8 cellular contexts compared by ENCODE assay signal in the genomic region with DNA sequence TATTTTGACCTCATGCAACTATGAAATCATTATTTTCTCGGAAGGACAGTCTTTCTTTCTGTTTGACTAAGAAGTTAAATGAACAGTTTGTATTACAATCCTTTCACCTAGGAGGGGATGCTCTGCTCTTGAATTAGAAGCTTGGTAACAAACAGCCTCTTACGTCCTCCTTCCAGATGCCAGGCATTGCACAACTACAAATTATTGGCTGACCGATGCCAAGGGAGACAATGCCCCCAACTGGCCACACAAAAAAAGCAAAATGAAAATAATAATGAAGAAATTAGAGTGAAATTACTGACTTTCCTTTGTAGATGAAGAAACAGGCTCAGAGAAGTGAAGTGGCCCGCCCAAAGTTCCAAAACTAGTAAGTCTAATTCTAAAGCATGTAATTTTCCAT.
A peak's percentile ranks its signal among the peaks of the same experiment; 100 is the strongest.
DNase-seq lines count a peak whose midpoint lies in the region; ATAC-seq, FAIRE-seq and TF ChIP-seq lines count a peak whose summit lies in the region.

No MANE protein-coding gene starts in this region.

- no peak overlapping the region for H3K4me3 Mint-ChIP-seq in WTC11

- CTCF ChIA-PET in WTC11 (lab: Charles Lee), result interaction anchor here (1.4 to 1.5 kb wide), 3 partner anchors 12 to 548 kb away, joined by 3 to 5 read pairs (median 5); no protein-coding TSS in a partner anchor

- H3K4me1 Mint-ChIP-seq in WTC11, result 0 out of 2 replicates have a peak, but pooled peaks cover under 1% of the 10 kb centered on the region

- TF ChIP-seq EP300 in stomach (IDR thresholded peaks at IDR 0.05), result no peak

- TF ChIP-seq POLR2A in stomach (IDR thresholded peaks at IDR 0.05), result no peak

- H3K4me3 ChIP-seq in stomach (no peak overlapping the region), coronary artery (no peak overlapping the region)

- peak; percentile 59 for FAIRE-seq in frontal cortex (lab: Jason Lieb, UNC)

- no peaks in the 10 kb centered on the region for H3K36me3 Mint-ChIP-seq in WTC11

- H3K27ac ChIP-seq in stomach (no peak overlapping the region), coronary artery (no peak overlapping the region)

- H3K9me3 ChIP-seq in stomach, result no peaks in the 10 kb centered on the region

- POLR2A ChIA-PET in WTC11 (lab: Charles Lee), result no interaction called here

- intact Hi-C loops in stomach (cut with DNase I; ENCODE audit: low total_unique reads), result no loop called here

- H3K4me1 ChIP-seq in stomach, result no peaks in the 10 kb centered on the region

- WGBS in stomach, 5 donors, result 28 to 38% (median 32%) methylated on average over 4 of the region's 4 CpGs

- H3K27ac Mint-ChIP-seq in WTC11, result no peak overlapping the region

- TF ChIP-seq CTCF in stomach (IDR thresholded peaks at IDR 0.05), result peak in 5 of 7 experiments; percentile 6 to 40 (median 34)
- TF ChIP-seq CTCF in WTC11 (IDR thresholded peaks at IDR 0.05), result no peak
- TF ChIP-seq CTCF in coronary artery (IDR thresholded peaks at IDR 0.05), result no peak

- no peaks in the 10 kb centered on the region for H3K36me3 ChIP-seq in stomach

- ATAC-seq in WTC11, result no peak

- no peaks in the 10 kb centered on the region for H3K27me3 ChIP-seq in stomach

- H3K27me3 Mint-ChIP-seq in WTC11 (ENCODE audit: low read depth), result peaks cover 9% of the 10 kb centered on the region

- no peaks in the 10 kb centered on the region for H3K9me3 Mint-ChIP-seq in WTC11

- DNase-seq in NCI-H1092 treated with DMSO at 0.1 percent for 48 hours (lab: John Stamatoyannopoulos, UW), result peak; percentile 9
- DNase-seq in NCI-H1092 (lab: John Stamatoyannopoulos, UW), result no peak
- DNase-seq in RKO (ENCODE audit: low spot score), result peak; percentile 35
- DNase-seq in frontal cortex (ENCODE audit: low spot score in 2 of 2), result peak in 1 of 2 donors; percentile 26
- DNase-seq in stomach, result peak; percentile 27
- DNase-seq in GOT3 (lab: John Stamatoyannopoulos, UW), result no peak
- DNase-seq in WTC11 (ENCODE audit: low spot score), result no peak
- DNase-seq in coronary artery (ENCODE audit: low spot score), result no peak

TF ChIP-seq in WTC11, 78 proteins besides CTCF, POLR2A, EP300 and RAD21:
- TF ChIP-seq ATF1 (CRISPR knock-in tag; IDR thresholded peaks at IDR 0.05), result no peak
- TF ChIP-seq SOX15 (CRISPR knock-in tag; IDR thresholded peaks at IDR 0.05), result no peak
- no peak for TF ChIP-seq FOXP1 (CRISPR knock-in tag; IDR thresholded peaks at IDR 0.05; ENCODE audit: borderline replicate concordance)
- no peak for TF ChIP-seq CBFB (CRISPR knock-in tag; IDR thresholded peaks at IDR 0.05; ENCODE audit: low read depth)
- no peak for TF ChIP-seq ZSCAN18 (CRISPR knock-in tag; IDR thresholded peaks at IDR 0.05)
- no peak for TF ChIP-seq ZNF671 (CRISPR knock-in tag; IDR thresholded peaks at IDR 0.05)
- no peak for TF ChIP-seq NFATC4 (CRISPR knock-in tag; IDR thresholded peaks at IDR 0.05)
- no peak for TF ChIP-seq HMGA2 (CRISPR knock-in tag; IDR thresholded peaks at IDR 0.05)
- TF ChIP-seq NFYB (CRISPR knock-in tag; conservative IDR thresholded peaks at IDR 0.05; ENCODE audit: low read depth), result no peak
- no peak for TF ChIP-seq NFE2L1 (CRISPR knock-in tag; IDR thresholded peaks at IDR 0.05)
TF ChIP-seq in WTC11: peak in this region for 0.

Comparison
In these comparisons a context has a peak if more than half of its experiments do, and no peak if none do; other contexts are left out.
1. DNase-seq: peak in NCI-H1092 treated with DMSO at 0.1 percent for 48 hours (single experiment), RKO (single experiment) and stomach (single experiment); none in NCI-H1092 (single experiment), GOT3 (single experiment), WTC11 (single experiment) and coronary artery (single experiment).
2. CTCF ChIP-seq: peak in stomach (5 of 7); none in WTC11 (single experiment) and coronary artery (single experiment).